Comparison of ENCODE assay signal across 8 cellular contexts in genomic region chr2:74472086-74472944, GRCh38. TPM values are rescaled to one million over a fixed set of nuclear protein-coding genes. Genes with fewer than 3 reads are reported as not detected.
A peak's percentile ranks its signal among the peaks of the same experiment; 100 is the strongest.
DNase-seq lines count a peak whose midpoint lies in the region; ATAC-seq and TF ChIP-seq lines count a peak whose summit lies in the region.

TSS of gene MRPL53 (minus strand) at chr2:74472680. CDS start at chr2:74472660, 20 bp downstream.

- H3K9ac ChIP-seq in mucosa of stomach (ENCODE audit: low read length): peak within 1 kb of the TSS; percentile 76

- H3K36me3 Mint-ChIP-seq in IgD-negative memory B cell: peaks cover 4% of the 10 kb centered on the region

- DNase-seq in DMS 273 treated with DMSO at 0.1 percent for 48 hours (lab: John Stamatoyannopoulos, UW) (peak; percentile 74), erythroblast (lab: John Stamatoyannopoulos, UW) (peak; percentile 96)
- peak; percentile 97 for DNase-seq in activated T-cell treated with anti-CD3 and anti-CD28 coated beads, Interleukin-2, amount 50 U/mL, for 1 hour
- peak; percentile 97 for DNase-seq in stimulated activated CD8-positive, alpha-beta memory T cell treated with anti-CD3 and anti-CD28 coated beads, Interleukin-4, amount 100 ng/mL, for 48 hours

- peaks cover 14% of the 10 kb centered on the region for H3K4me1 ChIP-seq in mucosa of stomach (ENCODE audit: control insufficient read depth, insufficient read depth, low read length)

- peak within 1 kb of the TSS; percentile 91 to 97 (median 93) for H3K4me3 Mint-ChIP-seq in IgD-negative memory B cell

- H3K9me3 Mint-ChIP-seq in IgD-negative memory B cell: no peaks in the 10 kb centered on the region

- no peaks in the 10 kb centered on the region for H3K9me3 ChIP-seq in mucosa of stomach (ENCODE audit: control insufficient read depth, low read length)

- peaks cover 4% of the 10 kb centered on the region for H3K36me3 ChIP-seq in mucosa of stomach (ENCODE audit: control insufficient read depth, insufficient read depth, low read length)

- H3K27ac Mint-ChIP-seq in IgD-negative memory B cell: peak within 1 kb of the TSS; percentile 97 to 99 (median 98)

- H3K4me3 ChIP-seq in mucosa of stomach (ENCODE audit: low read length): peak within 1 kb of the TSS; percentile 31

- H3K4me1 Mint-ChIP-seq in IgD-negative memory B cell: peaks cover 9 to 21% (median 10%) of the 10 kb centered on the region in 3 donors

- ATAC-seq in GM21515 (IDR thresholded peaks at IDR 0.05; ENCODE audit: unreplicated experiment): peak; percentile 84

- H3K27me3 Mint-ChIP-seq in IgD-negative memory B cell: no peaks in the 10 kb centered on the region

- H3K27me3 ChIP-seq in mucosa of stomach (ENCODE audit: control insufficient read depth, insufficient read depth, low read length): no peaks in the 10 kb centered on the region

- TF ChIP-seq POLR2A in erythroblast (IDR thresholded peaks at IDR 0.05; ENCODE audit: low read length): peak; percentile 99

TF ChIP-seq in PFSK-1, 5 proteins besides CTCF, POLR2A, EP300 and RAD21:
- TF ChIP-seq REST (IDR thresholded peaks at IDR 0.05; ENCODE audit: insufficient read depth in 1 of 2, low read depth in 2 of 2, low read length in 2 of 2) (0 out of 4 replicates have a peak, but pooled peaks have one; percentile 4 to 17), TAF1 (IDR thresholded peaks at IDR 0.05; ENCODE audit: borderline replicate concordance, insufficient read depth, low read length) (0 out of 2 replicates have a peak, but pooled peaks have one; percentile 72), POLR2AphosphoS5 (IDR thresholded peaks at IDR 0.05; ENCODE audit: low read depth, low read length) (peak; percentile 96), SIN3A (IDR thresholded peaks at IDR 0.05; ENCODE audit: borderline replicate concordance, insufficient read depth, low read length) (peak; percentile 66; the same call in 1 of the 2 replicates), FOXP2 (optimal IDR thresholded peaks at IDR 0.05; ENCODE audit: borderline replicate concordance, extremely low read depth, extremely low read length, insufficient read depth) (peak; percentile 91)

RNA-seq across cellular contexts. Expression of gene MRPL53, which starts in this region (rescaled TPM):
- polyA plus RNA-seq in IgD-negative memory B cell: 144 TPM
- 142 TPM for polyA plus RNA-seq in PFSK-1 (2012; ENCODE audit: insufficient read length, low read depth)

Comparison
In these comparisons a context has a peak if more than half of its experiments do, and no peak if none do; other contexts are left out.
1. Peak in every context shown above with its lines: DNase-seq, ATAC-seq and H3K4me3 ChIP-seq.